In the genomic region with DNA sequence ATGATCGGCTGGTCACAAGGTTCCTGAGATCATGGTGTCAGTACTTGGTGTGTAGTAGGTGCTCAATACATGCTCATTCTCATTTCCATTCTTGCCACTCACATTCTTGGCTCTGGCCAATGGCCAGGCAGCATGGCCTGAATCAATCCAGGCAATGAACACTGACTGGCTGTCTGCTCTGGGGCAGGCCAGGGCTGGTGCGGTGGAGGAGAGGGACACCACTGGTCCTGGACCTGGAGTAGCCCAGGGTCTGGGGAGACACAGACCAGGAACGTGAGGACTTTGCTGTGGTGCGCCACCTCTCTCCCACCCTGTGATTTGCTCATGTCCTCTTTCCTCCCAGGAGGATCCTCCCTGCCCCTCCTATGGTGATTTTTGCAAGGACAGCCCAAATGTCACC, we compare ENCODE assay signal across 19 cellular contexts.
DNase-seq lines count a peak whose midpoint lies in the region; ATAC-seq, FAIRE-seq and TF ChIP-seq lines count a peak whose summit lies in the region.
"Had no signal": no experiment of that assay in that cellular context is flagged by ENCODE, and none has a peak within 500 bp of the region (broad histone marks: within the 10 kb centered on the region; RNA-seq: fewer than 3 reads in every experiment).

No MANE protein-coding gene starts in this region.

- ATAC-seq in left ventricle myocardium superior (no peak), HG02571 (IDR thresholded peaks at IDR 0.05; ENCODE audit: unreplicated experiment) (no peak), HG03108 (IDR thresholded peaks at IDR 0.05; ENCODE audit: unreplicated experiment) (no peak)
- ATAC-seq: GM23338, HCT116 had no signal

- no peak overlapping the region for H3K4me3 Mint-ChIP-seq in chondrocyte (ENCODE audit: unreplicated experiment)
- H3K4me3 Mint-ChIP-seq: CD4-positive, alpha-beta memory T cell; GM23338; H9 had no signal

- FAIRE-seq in kidney (lab: Jason Lieb, UNC) = no peak
- FAIRE-seq: G401.6, GM12892, GM19239 had no signal

- H3K27ac Mint-ChIP-seq in chondrocyte (ENCODE audit: unreplicated experiment) = no peak overlapping the region
- H3K27ac Mint-ChIP-seq: GM23338, H9 had no signal

- H3K4me1 ChIP-seq in right atrium auricular region = no peaks in the 10 kb centered on the region
- no peaks in the 10 kb centered on the region for H3K4me1 ChIP-seq in kidney (ENCODE audit: control insufficient read depth in 1 of 2, insufficient read depth in 1 of 2, low read depth in 1 of 2, low read length in 2 of 2)
- H3K4me1 ChIP-seq: Caco-2 had no signal

- no peaks in the 10 kb centered on the region for H3K27me3 ChIP-seq in right atrium auricular region

- no peak overlapping the region for H3K4me3 ChIP-seq in right atrium auricular region
- no peak overlapping the region for H3K4me3 ChIP-seq in kidney (ENCODE audit: low read length in 2 of 2)
- H3K4me3 ChIP-seq: GM23338 had no signal

- DNase-seq in left ventricle myocardium superior (peak; percentile 6), right atrium auricular region (ENCODE audit: low spot score) (no peak), chondrocyte (ENCODE audit: low spot score) (peak; percentile 76), kidney (peak; percentile 25), GM13977 (ENCODE audit: low spot score) (no peak)
- DNase-seq: C1 segment of cervical spinal cord; Caco-2; CD4-positive, alpha-beta memory T cell; DMS153; DND-41; H9 had no signal

- peaks cover 17% of the 10 kb centered on the region for H3K27me3 Mint-ChIP-seq in chondrocyte (ENCODE audit: low read depth)

- peaks cover 0 to 21% of the 10 kb centered on the region in 2 donors for H3K9me3 ChIP-seq in right atrium auricular region
- H3K9me3 ChIP-seq in kidney (ENCODE audit: control insufficient read depth in 1 of 2, low read length in 2 of 2) = peaks cover 0 to 5% of the 10 kb centered on the region in 2 donors
- H3K9me3 ChIP-seq: Caco-2 had no signal

- no peak overlapping the region for H3K27ac ChIP-seq in right atrium auricular region
- no peak overlapping the region for H3K27ac ChIP-seq in kidney (ENCODE audit: low read depth in 2 of 2, low read length in 2 of 2)
- H3K27ac ChIP-seq in temporal lobe (ENCODE audit: low read depth, low read length) = peak overlapping the region; percentile 99

- H3K9me3 Mint-ChIP-seq in chondrocyte (ENCODE audit: low read depth) = peaks cover 14% of the 10 kb centered on the region

- H3K9ac ChIP-seq in kidney (ENCODE audit: low read length in 2 of 2) = no peak overlapping the region

- no peak for TF ChIP-seq CTCF in right atrium auricular region (IDR thresholded peaks at IDR 0.05)
- TF ChIP-seq CTCF in chondrocyte (IDR thresholded peaks at IDR 0.05) = no peak
- no peak for TF ChIP-seq CTCF in kidney (IDR thresholded peaks at IDR 0.05; ENCODE audit: borderline replicate concordance, extremely low read depth, insufficient read depth)
- no peak for TF ChIP-seq CTCF in GM13977 (IDR thresholded peaks at IDR 0.05; ENCODE audit: extremely low read depth, insufficient read depth, missing control alignments)

- in situ Hi-C loops in GM13977 (cut with MboI; ENCODE audit: low pct_unique_long_range_greater_than_20kb, low sequenced_read_pairs, unreplicated experiment) = no loop called here

- H3K4me1 Mint-ChIP-seq in chondrocyte (ENCODE audit: low read depth) = peaks cover 5% of the 10 kb centered on the region
- H3K4me1 Mint-ChIP-seq: CD4-positive, alpha-beta memory T cell had no signal

- no peaks in the 10 kb centered on the region for H3K36me3 ChIP-seq in right atrium auricular region
- no peaks in the 10 kb centered on the region for H3K36me3 ChIP-seq in kidney (ENCODE audit: control insufficient read depth in 1 of 2, insufficient read depth in 2 of 2, low read length in 2 of 2)

- peaks cover 7% of the 10 kb centered on the region for H3K36me3 Mint-ChIP-seq in chondrocyte (ENCODE audit: low read depth)

- intact Hi-C loops in left ventricle myocardium superior (cut with micrococcal nuclease) = no loop called here
- intact Hi-C loops in kidney (cut with DNase I) = no loop called here

Comparison
In these comparisons a context has a peak if more than half of its experiments do, and no peak if none do; other contexts are left out.
1. DNase-seq: peak in left ventricle myocardium superior (single experiment), chondrocyte (single experiment) and kidney (single experiment); none in right atrium auricular region (single experiment) and GM13977 (single experiment).